Comparison of ENCODE assay signal across 1 cellular context in the genomic region with DNA sequence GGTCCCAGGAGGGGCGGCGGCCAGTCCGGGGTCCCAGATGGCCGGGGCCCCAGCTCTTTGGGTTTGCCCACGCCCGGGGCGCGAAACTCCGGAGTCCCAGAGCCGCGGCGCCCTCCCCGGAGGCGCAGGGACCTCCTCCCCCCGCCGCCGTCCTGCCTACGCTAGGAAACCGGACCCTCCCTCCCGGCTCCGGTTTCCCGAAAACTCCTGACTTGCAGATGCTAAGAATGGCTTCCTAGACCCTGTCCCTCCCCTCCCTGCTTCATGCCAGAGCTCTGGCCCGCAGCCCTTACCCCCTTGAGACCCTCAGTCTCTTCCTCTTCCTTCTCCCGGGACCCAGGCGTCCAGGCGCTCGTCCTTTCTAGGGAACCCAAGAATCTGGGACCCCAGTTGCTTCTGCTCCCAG.
A peak's percentile ranks its signal among the peaks of the same experiment; 100 is the strongest.
TF ChIP-seq lines count a peak whose summit lies in the region.

No MANE protein-coding gene starts in this region.

TF ChIP-seq in K562, 482 proteins besides CTCF, POLR2A, EP300 and RAD21:
- TF ChIP-seq HDAC8 (tag; IDR thresholded peaks at IDR 0.05), result no peak
- no peak for TF ChIP-seq TGIF2 (CRISPR knock-in tag; IDR thresholded peaks at IDR 0.05)
- no peak for TF ChIP-seq ZC3H8 (IDR thresholded peaks at IDR 0.05)
- no peak for TF ChIP-seq SREBF1 (IDR thresholded peaks at IDR 0.05; ENCODE audit: borderline replicate concordance, low read depth, low read length)
- TF ChIP-seq CHD4 (IDR thresholded peaks at IDR 0.05; ENCODE audit: insufficient read depth, insufficient replicate concordance, low read depth, low read length, poor library complexity, severe bottlenecking), result peak; percentile 18
- no peak for TF ChIP-seq ZNF232 (CRISPR knock-in tag; IDR thresholded peaks at IDR 0.05)
- 0 out of 2 replicates have a peak, but pooled peaks have one; percentile 15 for TF ChIP-seq EGR1 (conservative IDR thresholded peaks at IDR 0.05)
- TF ChIP-seq, protein P1, sequence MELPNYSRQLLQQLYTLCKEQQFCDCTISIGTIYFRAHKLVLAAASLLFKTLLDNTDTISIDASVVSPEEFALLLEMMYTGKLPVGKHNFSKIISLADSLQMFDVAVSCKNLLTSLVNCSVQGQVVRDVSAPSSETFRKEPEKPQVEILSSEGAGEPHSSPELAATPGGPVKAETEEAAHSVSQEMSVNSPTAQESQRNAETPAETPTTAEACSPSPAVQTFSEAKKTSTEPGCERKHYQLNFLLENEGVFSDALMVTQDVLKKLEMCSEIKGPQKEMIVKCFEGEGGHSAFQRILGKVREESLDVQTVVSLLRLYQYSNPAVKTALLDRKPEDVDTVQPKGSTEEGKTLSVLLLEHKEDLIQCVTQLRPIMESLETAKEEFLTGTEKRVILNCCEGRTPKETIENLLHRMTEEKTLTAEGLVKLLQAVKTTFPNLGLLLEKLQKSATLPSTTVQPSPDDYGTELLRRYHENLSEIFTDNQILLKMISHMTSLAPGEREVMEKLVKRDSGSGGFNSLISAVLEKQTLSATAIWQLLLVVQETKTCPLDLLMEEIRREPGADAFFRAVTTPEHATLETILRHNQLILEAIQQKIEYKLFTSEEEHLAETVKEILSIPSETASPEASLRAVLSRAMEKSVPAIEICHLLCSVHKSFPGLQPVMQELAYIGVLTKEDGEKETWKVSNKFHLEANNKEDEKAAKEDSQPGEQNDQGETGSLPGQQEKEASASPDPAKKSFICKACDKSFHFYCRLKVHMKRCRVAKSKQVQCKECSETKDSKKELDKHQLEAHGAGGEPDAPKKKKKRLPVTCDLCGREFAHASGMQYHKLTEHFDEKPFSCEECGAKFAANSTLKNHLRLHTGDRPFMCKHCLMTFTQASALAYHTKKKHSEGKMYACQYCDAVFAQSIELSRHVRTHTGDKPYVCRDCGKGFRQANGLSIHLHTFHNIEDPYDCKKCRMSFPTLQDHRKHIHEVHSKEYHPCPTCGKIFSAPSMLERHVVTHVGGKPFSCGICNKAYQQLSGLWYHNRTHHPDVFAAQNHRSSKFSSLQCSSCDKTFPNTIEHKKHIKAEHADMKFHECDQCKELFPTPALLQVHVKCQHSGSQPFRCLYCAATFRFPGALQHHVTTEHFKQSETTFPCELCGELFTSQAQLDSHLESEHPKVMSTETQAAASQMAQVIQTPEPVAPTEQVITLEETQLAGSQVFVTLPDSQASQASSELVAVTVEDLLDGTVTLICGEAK (IDR thresholded peaks at IDR 0.05), result 0 out of 2 replicates have a peak, but pooled peaks have one; percentile 27
- TF ChIP-seq, protein P1 (CRISPR knock-in tag; IDR thresholded peaks at IDR 0.05), result no peak
- no peak for TF ChIP-seq ZNF583 (CRISPR knock-in tag; IDR thresholded peaks at IDR 0.05)
- no peak for TF ChIP-seq CBX2 (IDR thresholded peaks at IDR 0.05; ENCODE audit: insufficient read depth, low read length, poor library complexity, severe bottlenecking)
TF ChIP-seq in K562: peak in this region for 3.
